8 cellular contexts compared by ENCODE assay signal in the genomic region with DNA sequence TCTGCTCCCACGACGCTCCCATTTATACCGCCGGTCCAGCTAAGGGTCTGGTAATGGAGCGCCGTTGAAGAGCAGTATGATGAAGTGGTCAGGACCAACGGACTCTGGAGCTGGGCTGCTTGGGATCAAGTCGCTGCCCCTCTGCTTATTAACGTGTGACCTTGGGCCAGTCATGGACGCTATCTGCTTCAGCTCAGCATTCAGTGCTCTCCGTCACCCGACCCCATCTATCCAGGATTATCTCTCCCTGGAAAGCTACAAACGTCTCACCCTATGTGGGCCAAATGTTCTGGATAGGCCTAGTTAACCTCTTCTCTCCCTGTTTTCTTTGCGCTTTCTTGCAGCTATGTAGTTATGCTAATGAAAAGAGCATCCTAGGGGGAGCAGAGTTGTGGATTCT. TPM values are rescaled to one million over a fixed set of nuclear protein-coding genes. Genes with fewer than 3 reads are reported as not detected.
A peak's percentile ranks its signal among the peaks of the same experiment; 100 is the strongest.
DNase-seq lines count a peak whose midpoint lies in the region; TF ChIP-seq lines count a peak whose summit lies in the region.

No MANE protein-coding gene starts in this region.

- peaks cover 57% of the 10 kb centered on the region for H3K79me2 ChIP-seq in PC-9 (ENCODE audit: low read depth)

- TF ChIP-seq CTCF in PC-9 (conservative IDR thresholded peaks at IDR 0.05) (no peak), epithelial cell of proximal tubule (conservative IDR thresholded peaks at IDR 0.05; ENCODE audit: low read depth, low read length) (no peak)

- DNase-seq in NCI-H2171 treated with DMSO at 0.1 percent for 48 hours (lab: John Stamatoyannopoulos, UW) (peak; percentile 38), NCI-H2171 (lab: John Stamatoyannopoulos, UW) (no peak), PC-9 (no peak), epithelial cell of proximal tubule (ENCODE audit: low read depth) (no peak), T1000 (lab: John Stamatoyannopoulos, UW) (no peak), germinal center (ENCODE audit: low spot score) (no peak)
- no peak for DNase-seq in stimulated activated CD4-positive, alpha-beta T cell treated with anti-CD3 and anti-CD28 coated beads, Interleukin-15, amount 100 ng/mL, for 24 hours

- CTCF ChIA-PET in PC-9 (lab: Charles Lee), result interaction anchor here (1.0 kb wide), 1 partner anchor 379 kb away, joined by 3 read pairs; a partner anchor contains a TSS

- H3K4me2 ChIP-seq in PC-9, result peak overlapping the region; percentile 96

- H3K4me3 ChIP-seq in PC-9 (peak overlapping the region; percentile 61), epithelial cell of proximal tubule (ENCODE audit: low read depth, low read length) (peak overlapping the region; percentile 72), neuron (ENCODE audit: low read length) (peak overlapping the region; percentile 74)

- intact Hi-C loops in PC-9 (cut with micrococcal nuclease; ENCODE audit: unreplicated experiment), result loop anchor here (5.0 kb wide), 1 partner anchor 378 kb away; a partner anchor contains a TSS

- H3K36me3 ChIP-seq in PC-9 (ENCODE audit: low read depth) (peaks cover 4% of the 10 kb centered on the region; the same call in 1 of the 2 replicates), neuron (ENCODE audit: insufficient read depth, low read length) (peaks cover 20% of the 10 kb centered on the region)

- H3K4me1 ChIP-seq in PC-9 (replicated peaks; ENCODE audit: insufficient read depth) (peaks cover 20% of the 10 kb centered on the region), neuron (ENCODE audit: insufficient read depth, low read length) (peaks cover 15% of the 10 kb centered on the region)

- POLR2A ChIA-PET in PC-9 (lab: Charles Lee; ENCODE audit: unreplicated experiment), result no interaction called here

- H3K9me3 ChIP-seq in PC-9 (ENCODE audit: insufficient read depth, low read depth) (no peaks in the 10 kb centered on the region), neuron (ENCODE audit: low read length) (peaks cover 9% of the 10 kb centered on the region)

- H2AFZ ChIP-seq in PC-9 (peak overlapping the region; percentile 95), neuron (ENCODE audit: low read depth, low read length) (peak overlapping the region; percentile 11)

- H3K27me3 ChIP-seq in PC-9 (ENCODE audit: insufficient read depth, low read depth) (no peaks in the 10 kb centered on the region), neuron (ENCODE audit: insufficient read depth, low read length) (no peaks in the 10 kb centered on the region)

- BruUV-seq in PC-9 (replicated peaks; lab: Mats Ljungman, UMichigan), result no TSS peak

- H3K27ac ChIP-seq in PC-9, result peak overlapping the region; percentile 42; the same call in 1 of the 2 replicates

- H3F3A ChIP-seq in PC-9 (ENCODE audit: insufficient read depth, low read depth), result peaks cover 9% of the 10 kb centered on the region; the same call in 1 of the 2 replicates

- no peaks in the 10 kb centered on the region for H3K9me2 ChIP-seq in PC-9 (ENCODE audit: insufficient read depth)

- H4K20me1 ChIP-seq in PC-9 (ENCODE audit: insufficient read depth), result no peaks in the 10 kb centered on the region

RNA-seq across cellular contexts. Expression of a gene that starts 0.9 kb away (rescaled TPM):
- total RNA-seq in PC-9 (2021), result 41.7 and 54.2 TPM in 2 replicates
- 38.1 and 46.2 TPM in 2 replicates for total RNA-seq in epithelial cell of proximal tubule

RNA-seq across cellular contexts. Expression of a gene that starts 34.7 kb away (rescaled TPM):
- total RNA-seq in PC-9 (2021) (303 and 334 TPM in 2 replicates), epithelial cell of proximal tubule (85.9 and 167 TPM in 2 replicates)
